1 cellular context compared by ENCODE assay signal in the genomic region with DNA sequence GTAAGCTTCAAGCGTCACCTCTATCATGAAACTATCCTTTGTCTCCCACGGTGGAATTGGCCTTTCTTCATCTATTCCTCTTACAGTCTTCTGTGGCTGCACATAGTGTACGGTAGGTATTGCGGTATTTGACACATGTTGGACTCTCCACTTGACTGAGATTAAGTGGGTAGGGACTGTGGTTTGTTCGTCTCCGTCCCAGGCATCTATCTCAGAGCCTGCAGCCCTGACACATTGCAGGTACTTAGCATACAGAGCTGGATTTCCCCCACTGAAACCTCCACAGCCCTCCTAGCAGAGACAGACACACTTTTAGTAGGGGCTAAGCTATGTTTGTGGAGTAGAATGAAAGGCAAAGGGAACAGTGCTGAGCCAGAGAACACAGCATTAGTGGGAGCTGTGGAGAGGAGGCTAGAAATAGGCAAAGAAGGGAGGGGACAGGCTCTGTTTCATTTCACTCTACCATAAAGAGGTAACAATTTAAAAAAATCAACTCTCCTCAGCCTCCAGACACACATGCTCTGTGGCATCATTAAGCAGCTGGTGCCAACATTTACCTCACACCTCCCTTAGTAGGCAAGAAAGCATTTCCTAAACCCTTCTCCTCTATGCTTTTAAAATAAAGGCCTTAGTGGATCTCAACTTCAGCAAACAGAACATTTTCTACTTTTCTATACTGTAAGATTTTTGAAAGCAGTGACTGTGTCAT.
TF ChIP-seq lines count a peak whose summit lies in the region.

No MANE protein-coding gene starts in this region.

TF ChIP-seq in GM12878, 131 proteins besides CTCF, POLR2A, EP300 and RAD21 (continued from another document):
- TF ChIP-seq, protein P1, sequence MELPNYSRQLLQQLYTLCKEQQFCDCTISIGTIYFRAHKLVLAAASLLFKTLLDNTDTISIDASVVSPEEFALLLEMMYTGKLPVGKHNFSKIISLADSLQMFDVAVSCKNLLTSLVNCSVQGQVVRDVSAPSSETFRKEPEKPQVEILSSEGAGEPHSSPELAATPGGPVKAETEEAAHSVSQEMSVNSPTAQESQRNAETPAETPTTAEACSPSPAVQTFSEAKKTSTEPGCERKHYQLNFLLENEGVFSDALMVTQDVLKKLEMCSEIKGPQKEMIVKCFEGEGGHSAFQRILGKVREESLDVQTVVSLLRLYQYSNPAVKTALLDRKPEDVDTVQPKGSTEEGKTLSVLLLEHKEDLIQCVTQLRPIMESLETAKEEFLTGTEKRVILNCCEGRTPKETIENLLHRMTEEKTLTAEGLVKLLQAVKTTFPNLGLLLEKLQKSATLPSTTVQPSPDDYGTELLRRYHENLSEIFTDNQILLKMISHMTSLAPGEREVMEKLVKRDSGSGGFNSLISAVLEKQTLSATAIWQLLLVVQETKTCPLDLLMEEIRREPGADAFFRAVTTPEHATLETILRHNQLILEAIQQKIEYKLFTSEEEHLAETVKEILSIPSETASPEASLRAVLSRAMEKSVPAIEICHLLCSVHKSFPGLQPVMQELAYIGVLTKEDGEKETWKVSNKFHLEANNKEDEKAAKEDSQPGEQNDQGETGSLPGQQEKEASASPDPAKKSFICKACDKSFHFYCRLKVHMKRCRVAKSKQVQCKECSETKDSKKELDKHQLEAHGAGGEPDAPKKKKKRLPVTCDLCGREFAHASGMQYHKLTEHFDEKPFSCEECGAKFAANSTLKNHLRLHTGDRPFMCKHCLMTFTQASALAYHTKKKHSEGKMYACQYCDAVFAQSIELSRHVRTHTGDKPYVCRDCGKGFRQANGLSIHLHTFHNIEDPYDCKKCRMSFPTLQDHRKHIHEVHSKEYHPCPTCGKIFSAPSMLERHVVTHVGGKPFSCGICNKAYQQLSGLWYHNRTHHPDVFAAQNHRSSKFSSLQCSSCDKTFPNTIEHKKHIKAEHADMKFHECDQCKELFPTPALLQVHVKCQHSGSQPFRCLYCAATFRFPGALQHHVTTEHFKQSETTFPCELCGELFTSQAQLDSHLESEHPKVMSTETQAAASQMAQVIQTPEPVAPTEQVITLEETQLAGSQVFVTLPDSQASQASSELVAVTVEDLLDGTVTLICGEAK (IDR thresholded peaks at IDR 0.05; ENCODE audit: borderline replicate concordance): no peak
- no peak for TF ChIP-seq TBL1XR1 (IDR thresholded peaks at IDR 0.05; ENCODE audit: low read depth, low read length)
- TF ChIP-seq JUNB (IDR thresholded peaks at IDR 0.05): no peak
- TF ChIP-seq SMARCA5 (IDR thresholded peaks at IDR 0.05): no peak
- TF ChIP-seq EGR1 (IDR thresholded peaks at IDR 0.05; ENCODE audit: borderline replicate concordance in 1 of 2, low read depth in 2 of 2, low read length in 2 of 2): no peak
- TF ChIP-seq, protein P2, sequence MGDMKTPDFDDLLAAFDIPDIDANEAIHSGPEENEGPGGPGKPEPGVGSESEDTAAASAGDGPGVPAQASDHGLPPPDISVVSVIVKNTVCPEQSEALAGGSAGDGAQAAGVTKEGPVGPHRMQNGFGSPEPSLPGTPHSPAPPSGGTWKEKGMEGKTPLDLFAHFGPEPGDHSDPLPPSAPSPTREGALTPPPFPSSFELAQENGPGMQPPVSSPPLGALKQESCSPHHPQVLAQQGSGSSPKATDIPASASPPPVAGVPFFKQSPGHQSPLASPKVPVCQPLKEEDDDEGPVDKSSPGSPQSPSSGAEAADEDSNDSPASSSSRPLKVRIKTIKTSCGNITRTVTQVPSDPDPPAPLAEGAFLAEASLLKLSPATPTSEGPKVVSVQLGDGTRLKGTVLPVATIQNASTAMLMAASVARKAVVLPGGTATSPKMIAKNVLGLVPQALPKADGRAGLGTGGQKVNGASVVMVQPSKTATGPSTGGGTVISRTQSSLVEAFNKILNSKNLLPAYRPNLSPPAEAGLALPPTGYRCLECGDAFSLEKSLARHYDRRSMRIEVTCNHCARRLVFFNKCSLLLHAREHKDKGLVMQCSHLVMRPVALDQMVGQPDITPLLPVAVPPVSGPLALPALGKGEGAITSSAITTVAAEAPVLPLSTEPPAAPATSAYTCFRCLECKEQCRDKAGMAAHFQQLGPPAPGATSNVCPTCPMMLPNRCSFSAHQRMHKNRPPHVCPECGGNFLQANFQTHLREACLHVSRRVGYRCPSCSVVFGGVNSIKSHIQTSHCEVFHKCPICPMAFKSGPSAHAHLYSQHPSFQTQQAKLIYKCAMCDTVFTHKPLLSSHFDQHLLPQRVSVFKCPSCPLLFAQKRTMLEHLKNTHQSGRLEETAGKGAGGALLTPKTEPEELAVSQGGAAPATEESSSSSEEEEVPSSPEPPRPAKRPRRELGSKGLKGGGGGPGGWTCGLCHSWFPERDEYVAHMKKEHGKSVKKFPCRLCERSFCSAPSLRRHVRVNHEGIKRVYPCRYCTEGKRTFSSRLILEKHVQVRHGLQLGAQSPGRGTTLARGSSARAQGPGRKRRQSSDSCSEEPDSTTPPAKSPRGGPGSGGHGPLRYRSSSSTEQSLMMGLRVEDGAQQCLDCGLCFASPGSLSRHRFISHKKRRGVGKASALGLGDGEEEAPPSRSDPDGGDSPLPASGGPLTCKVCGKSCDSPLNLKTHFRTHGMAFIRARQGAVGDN (IDR thresholded peaks at IDR 0.05): no peak
- TF ChIP-seq, protein P3, sequence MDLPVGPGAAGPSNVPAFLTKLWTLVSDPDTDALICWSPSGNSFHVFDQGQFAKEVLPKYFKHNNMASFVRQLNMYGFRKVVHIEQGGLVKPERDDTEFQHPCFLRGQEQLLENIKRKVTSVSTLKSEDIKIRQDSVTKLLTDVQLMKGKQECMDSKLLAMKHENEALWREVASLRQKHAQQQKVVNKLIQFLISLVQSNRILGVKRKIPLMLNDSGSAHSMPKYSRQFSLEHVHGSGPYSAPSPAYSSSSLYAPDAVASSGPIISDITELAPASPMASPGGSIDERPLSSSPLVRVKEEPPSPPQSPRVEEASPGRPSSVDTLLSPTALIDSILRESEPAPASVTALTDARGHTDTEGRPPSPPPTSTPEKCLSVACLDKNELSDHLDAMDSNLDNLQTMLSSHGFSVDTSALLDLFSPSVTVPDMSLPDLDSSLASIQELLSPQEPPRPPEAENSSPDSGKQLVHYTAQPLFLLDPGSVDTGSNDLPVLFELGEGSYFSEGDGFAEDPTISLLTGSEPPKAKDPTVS (IDR thresholded peaks at IDR 0.05; ENCODE audit: low read depth, low read length): no peak
- TF ChIP-seq ZNF217 (IDR thresholded peaks at IDR 0.05): no peak
- no peak for TF ChIP-seq ATF7 (IDR thresholded peaks at IDR 0.05; ENCODE audit: low read depth)
- TF ChIP-seq STAT3 (IDR thresholded peaks at IDR 0.05; ENCODE audit: low read depth, low read length): no peak
- TF ChIP-seq SMC3 (IDR thresholded peaks at IDR 0.05; ENCODE audit: borderline replicate concordance, low read length): no peak
- TF ChIP-seq ASH2L (IDR thresholded peaks at IDR 0.05; ENCODE audit: borderline replicate concordance, low read depth): no peak
